Comparison of ENCODE assay signal across 14 cellular contexts in genomic region chr1:202644219-202645096, GRCh38.
DNase-seq lines count a peak whose midpoint lies in the region; ATAC-seq and TF ChIP-seq lines count a peak whose summit lies in the region.
"Had no signal": no experiment of that assay in that cellular context is flagged by ENCODE, and none has a peak within 500 bp of the region (broad histone marks: within the 10 kb centered on the region; RNA-seq: fewer than 3 reads in every experiment).

No MANE protein-coding gene starts in this region.

- peaks cover 7 to 43% (median 27%) of the 10 kb centered on the region in 4 donors for H3K4me1 Mint-ChIP-seq in CD4-positive, alpha-beta memory T cell
- H3K4me1 Mint-ChIP-seq in nephron: peaks cover 40% of the 10 kb centered on the region

- ATAC-seq in GM21717 (IDR thresholded peaks at IDR 0.05; ENCODE audit: unreplicated experiment): no peak

- peaks cover 23 to 51% of the 10 kb centered on the region in 2 donors for H3K27me3 Mint-ChIP-seq in CD4-positive, alpha-beta memory T cell
- H3K27me3 Mint-ChIP-seq in nephron (ENCODE audit: low read depth): peaks cover 79% of the 10 kb centered on the region

- peaks cover 25% of the 10 kb centered on the region for H3K27me3 ChIP-seq in CD4-positive, alpha-beta memory T cell (ENCODE audit: insufficient read depth, low read length)
- peaks cover 89% of the 10 kb centered on the region for H3K27me3 ChIP-seq in HUES6 (ENCODE audit: control insufficient read depth, insufficient read depth, low read length)
- peaks cover 31% of the 10 kb centered on the region for H3K27me3 ChIP-seq in effector memory CD4-positive, alpha-beta T cell (replicated peaks; ENCODE audit: control insufficient read depth, insufficient read depth, low read length, poor library complexity, severe bottlenecking)

- no peak for TF ChIP-seq CTCF in nephron (IDR thresholded peaks at IDR 0.05; ENCODE audit: unreplicated experiment in 3 of 3)

- no peak overlapping the region for H3K27ac ChIP-seq in CD4-positive, alpha-beta memory T cell (ENCODE audit: low read depth, low read length)
- H3K27ac ChIP-seq in HUES6 (ENCODE audit: low read depth, low read length): no peak overlapping the region
- no peak overlapping the region for H3K27ac ChIP-seq in effector memory CD4-positive, alpha-beta T cell (ENCODE audit: insufficient read depth, low read length, poor library complexity, severe bottlenecking)
- H3K27ac ChIP-seq: brain microvascular endothelial cell, C4-2B, stomach had no signal

- H3K36me3 Mint-ChIP-seq in CD4-positive, alpha-beta memory T cell: no peaks in the 10 kb centered on the region
- no peaks in the 10 kb centered on the region for H3K36me3 Mint-ChIP-seq in nephron (ENCODE audit: low read depth)

- peak overlapping the region; percentile 55 to 88 (median 74) for H3K4me3 Mint-ChIP-seq in CD4-positive, alpha-beta memory T cell
- H3K4me3 Mint-ChIP-seq in nephron: peak overlapping the region; percentile 79 to 86 (median 81)
- H3K4me3 Mint-ChIP-seq: HFFc6 had no signal

- CTCF ChIA-PET in CD4-positive, alpha-beta memory T cell (lab: Charles Lee; ENCODE audit: partially characterized antibody): no interaction called here

- peaks cover 0 to 2% (median 0%) of the 10 kb centered on the region in 8 donors for H3K9me3 Mint-ChIP-seq in CD4-positive, alpha-beta memory T cell
- no peaks in the 10 kb centered on the region for H3K9me3 Mint-ChIP-seq in nephron
- H3K9me3 Mint-ChIP-seq: HFFc6 had no signal

- peaks cover 27% of the 10 kb centered on the region for H3K4me1 ChIP-seq in CD4-positive, alpha-beta memory T cell (ENCODE audit: insufficient read depth, low read length)
- H3K4me1 ChIP-seq in HUES6 (ENCODE audit: control insufficient read depth, insufficient read depth, low read length): peaks cover under 1% of the 10 kb centered on the region; the same call in 1 of the 2 replicates
- H3K4me1 ChIP-seq in effector memory CD4-positive, alpha-beta T cell (ENCODE audit: control insufficient read depth, insufficient read depth, low read length, poor library complexity, severe bottlenecking): peaks cover 18% of the 10 kb centered on the region

- POLR2A ChIA-PET in CD4-positive, alpha-beta memory T cell (lab: Charles Lee; ENCODE audit: partially characterized antibody): no interaction called here

- no peaks in the 10 kb centered on the region for H3K9me3 ChIP-seq in CD4-positive, alpha-beta memory T cell (ENCODE audit: control insufficient read depth in 1 of 2, low read length in 2 of 2)
- H3K9me3 ChIP-seq in HUES6 (ENCODE audit: control insufficient read depth, insufficient read depth, low read depth, low read length): no peaks in the 10 kb centered on the region
- no peaks in the 10 kb centered on the region for H3K9me3 ChIP-seq in effector memory CD4-positive, alpha-beta T cell (ENCODE audit: control insufficient read depth, low read length)
- H3K9me3 ChIP-seq: stomach had no signal

- intact Hi-C loops in CD4-positive, alpha-beta memory T cell (cut with micrococcal nuclease): no loop called here

- DNase-seq in CD4-positive, alpha-beta memory T cell: no peak
- no peak for DNase-seq in effector memory CD4-positive, alpha-beta T cell
- no peak for DNase-seq in NCI-H187 treated with DMSO at 0.1 percent for 48 hours (lab: John Stamatoyannopoulos, UW)
- DNase-seq in HK-2 (ENCODE audit: unreplicated experiment): no peak
- DNase-seq in amygdala (lab: John Stamatoyannopoulos, UW): no peak
- DNase-seq: brain microvascular endothelial cell, HFFc6, NCI-H526 treated with DMSO at 0.1 percent for 48 hours, SHP77 treated with DMSO at 0.1 percent for 48 hours, stomach had no signal

- H3K36me3 ChIP-seq in CD4-positive, alpha-beta memory T cell (ENCODE audit: insufficient read depth, low read length): no peaks in the 10 kb centered on the region
- no peaks in the 10 kb centered on the region for H3K36me3 ChIP-seq in HUES6 (ENCODE audit: control insufficient read depth, insufficient read depth, low read length)
- H3K36me3 ChIP-seq in effector memory CD4-positive, alpha-beta T cell (ENCODE audit: control insufficient read depth, insufficient read depth, low read length): no peaks in the 10 kb centered on the region
- H3K36me3 ChIP-seq: brain microvascular endothelial cell, stomach had no signal

- H3K4me3 ChIP-seq in CD4-positive, alpha-beta memory T cell (ENCODE audit: low read length in 2 of 2): no peak overlapping the region
- peak overlapping the region; percentile 85 for H3K4me3 ChIP-seq in HUES6 (ENCODE audit: low read depth, low read length)
- H3K4me3 ChIP-seq in effector memory CD4-positive, alpha-beta T cell (ENCODE audit: insufficient read depth, low read depth, low read length, poor library complexity, severe bottlenecking): peak overlapping the region; percentile 49

- peak overlapping the region in 2 of 7 donors; percentile 21 to 42 for H3K27ac Mint-ChIP-seq in CD4-positive, alpha-beta memory T cell
- H3K27ac Mint-ChIP-seq in nephron: peak overlapping the region in 2 of 3 experiments; percentile 31 to 35
- H3K27ac Mint-ChIP-seq: HFFc6 had no signal

- H3K9ac ChIP-seq in HUES6 (ENCODE audit: low read length): peak overlapping the region; percentile 26

Comparison
In these comparisons a context has a peak if more than half of its experiments do, and no peak if none do; other contexts are left out.
1. H3K4me3 ChIP-seq: peak in HUES6 (single experiment) and effector memory CD4-positive, alpha-beta T cell (single experiment); none in CD4-positive, alpha-beta memory T cell (0 of 2).